In the genomic region with DNA sequence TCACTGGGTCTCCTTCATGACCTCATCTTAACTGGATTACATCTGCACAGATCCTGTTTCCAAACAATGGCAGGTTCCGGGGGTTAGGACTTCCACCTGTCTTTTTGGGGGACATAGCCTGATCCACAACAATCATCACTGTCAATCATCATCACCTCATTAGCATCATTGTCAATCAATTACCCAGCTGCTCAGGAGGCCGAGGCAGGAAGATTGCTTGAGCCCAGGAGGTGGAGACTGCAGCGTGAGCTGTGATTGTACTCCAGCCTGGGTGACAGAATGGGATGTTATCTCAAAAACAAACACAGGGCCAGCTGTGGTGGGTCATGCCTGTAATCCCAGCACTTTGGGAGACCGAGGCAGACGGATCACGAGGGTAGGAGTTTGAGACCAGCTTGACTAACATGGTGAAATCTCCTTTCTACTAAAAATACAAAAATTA, we compare ENCODE assay signal across 25 cellular contexts. TPM values are rescaled to one million over a fixed set of nuclear protein-coding genes. Genes with fewer than 3 reads are reported as not detected.
A peak's percentile ranks its signal among the peaks of the same experiment; 100 is the strongest.
DNase-seq lines count a peak whose midpoint lies in the region; ATAC-seq and TF ChIP-seq lines count a peak whose summit lies in the region.
"Had no signal": no experiment of that assay in that cellular context is flagged by ENCODE, and none has a peak within 500 bp of the region (broad histone marks: within the 10 kb centered on the region; RNA-seq: fewer than 3 reads in every experiment).

No MANE protein-coding gene starts in this region.

- H3K36me3 Mint-ChIP-seq in endodermal cell (ENCODE audit: low read depth) (peaks cover 6% of the 10 kb centered on the region), neural progenitor cell (peaks cover 2% of the 10 kb centered on the region)
- H3K36me3 Mint-ChIP-seq: CD4-positive, alpha-beta memory T cell; IgD-negative memory B cell had no signal

- H3K79me2 ChIP-seq in neural progenitor cell (ENCODE audit: low read depth), result no peaks in the 10 kb centered on the region

- peaks cover 18% of the 10 kb centered on the region for H3F3A ChIP-seq in neural progenitor cell (ENCODE audit: low read depth)

- intact Hi-C loops in right cardiac atrium (cut with DNase I), result no loop called here

- peak overlapping the region in 1 of 11 experiments; percentile 3; a peak in 1 of 22 replicates for H3K27ac ChIP-seq in BLaER1 treated with 17β-estradiol and CSF1 and Interleukin-3, amounts not matched to agents 10 nM and 100 nM
- peak overlapping the region; percentile 53 for H3K27ac ChIP-seq in SJCRH30
- H3K27ac ChIP-seq in endodermal cell (ENCODE audit: low read depth, low read length), result no peak overlapping the region
- no peak overlapping the region for H3K27ac ChIP-seq in neural progenitor cell
- no peak overlapping the region for H3K27ac ChIP-seq in right cardiac atrium (ENCODE audit: low read length)
- H3K27ac ChIP-seq: GM23248, RWPE1, SK-N-MC had no signal

- no peaks in the 10 kb centered on the region for H3K36me3 ChIP-seq in BLaER1 treated with 17β-estradiol and CSF1 and Interleukin-3, amounts not matched to agents 10 nM and 100 nM
- H3K36me3 ChIP-seq in SJCRH30, result no peaks in the 10 kb centered on the region
- no peaks in the 10 kb centered on the region for H3K36me3 ChIP-seq in endodermal cell (ENCODE audit: control insufficient read depth, insufficient read depth, low read length)
- no peaks in the 10 kb centered on the region for H3K36me3 ChIP-seq in neural progenitor cell

- no peak overlapping the region for H3K4me3 ChIP-seq in BLaER1 treated with 17β-estradiol and CSF1 and Interleukin-3, amounts not matched to agents 10 nM and 100 nM
- no peak overlapping the region for H3K4me3 ChIP-seq in SJCRH30
- H3K4me3 ChIP-seq in endodermal cell (ENCODE audit: low read length), result no peak overlapping the region
- no peak overlapping the region for H3K4me3 ChIP-seq in neural progenitor cell
- no peak overlapping the region for H3K4me3 ChIP-seq in right cardiac atrium (ENCODE audit: low read length)
- H3K4me3 ChIP-seq: GM23248, SK-N-MC had no signal

- H3K4me1 Mint-ChIP-seq in endodermal cell (peaks cover 17% of the 10 kb centered on the region), neural progenitor cell (peaks cover 18% of the 10 kb centered on the region)

- H3K27me3 Mint-ChIP-seq in endodermal cell (ENCODE audit: insufficient read depth), result no peaks in the 10 kb centered on the region
- H3K27me3 Mint-ChIP-seq in neural progenitor cell (ENCODE audit: insufficient read depth, low read depth), result no peaks in the 10 kb centered on the region
- H3K27me3 Mint-ChIP-seq: CD4-positive, alpha-beta memory T cell; IgD-negative memory B cell had no signal

- H3K4me1 ChIP-seq in BLaER1 treated with 17β-estradiol and CSF1 and Interleukin-3, amounts not matched to agents 10 nM and 100 nM, result peaks cover 28 to 80% (median 71%) of the 10 kb centered on the region in 10 experiments
- H3K4me1 ChIP-seq in SJCRH30, result peaks cover 30% of the 10 kb centered on the region
- H3K4me1 ChIP-seq in endodermal cell (ENCODE audit: control insufficient read depth, insufficient read depth, low read length), result no peaks in the 10 kb centered on the region
- H3K4me1 ChIP-seq in neural progenitor cell, result peaks cover 16% of the 10 kb centered on the region
- no peaks in the 10 kb centered on the region for H3K4me1 ChIP-seq in right cardiac atrium (ENCODE audit: control insufficient read depth, insufficient read depth, low read length)

- H4K20me1 ChIP-seq in BLaER1 treated with 17β-estradiol and CSF1 and Interleukin-3, amounts not matched to agents 10 nM and 100 nM, result peaks cover 0 to 31% (median 0%) of the 10 kb centered on the region in 11 experiments; a peak in 4 of 22 replicates
- H4K20me1 ChIP-seq in neural progenitor cell (ENCODE audit: low read depth), result peaks cover 9% of the 10 kb centered on the region

- ATAC-seq in right cardiac atrium (no peak), HG02870 (IDR thresholded peaks at IDR 0.05; ENCODE audit: unreplicated experiment) (no peak)

- H2AFZ ChIP-seq in neural progenitor cell (replicated peaks), result no peak overlapping the region
- H2AFZ ChIP-seq: GM23248 had no signal

- TF ChIP-seq CTCF in endodermal cell (conservative IDR thresholded peaks at IDR 0.05) (no peak), neural progenitor cell (IDR thresholded peaks at IDR 0.05) (no peak)

- peak; percentile 79 to 90 for DNase-seq in SJCRH30
- peak; percentile 75 for DNase-seq in endodermal cell
- peak; percentile 65 for DNase-seq in neural progenitor cell (ENCODE audit: low spot score)
- no peak for DNase-seq in right cardiac atrium
- no peak for DNase-seq in ecto neural progenitor cell (ENCODE audit: low spot score)
- DNase-seq: CD4-positive, alpha-beta memory T cell; COR-L47; DMS53; GM23248; HFFc6; NCI-H1092 treated with DMSO at 0.1 percent for 48 hours; NCI-H1436; NCI-H187; NCI-H2081 treated with DMSO at 0.1 percent for 48 hours; NCI-H2171; NCI-H226; NCI-H510A; NCI-H69; NK-92 treated with Interleukin-12 subunit alpha and Interleukin-12 subunit beta, amount 100 ng/mL, for 24 hours; SHP77 had no signal

- H3K27ac Mint-ChIP-seq in endodermal cell (peak overlapping the region; percentile 78), neural progenitor cell (peak overlapping the region; percentile 18)
- H3K27ac Mint-ChIP-seq: CD4-positive, alpha-beta memory T cell had no signal

- no peak overlapping the region; a peak in 1 of 22 replicates for H3K9ac ChIP-seq in BLaER1 treated with 17β-estradiol and CSF1 and Interleukin-3, amounts not matched to agents 10 nM and 100 nM
- H3K9ac ChIP-seq in endodermal cell (ENCODE audit: extremely low read depth, low read length, poor library complexity, severe bottlenecking) (no peak overlapping the region), neural progenitor cell (no peak overlapping the region)
- H3K9ac ChIP-seq: GM23248 had no signal

- peaks cover 0 to 10% (median 0%) of the 10 kb centered on the region in 11 experiments; a peak in 1 of 22 replicates for H3K9me3 ChIP-seq in BLaER1 treated with 17β-estradiol and CSF1 and Interleukin-3, amounts not matched to agents 10 nM and 100 nM (replicated peaks in 1 of 11)
- H3K9me3 ChIP-seq in SJCRH30 (replicated peaks) (no peaks in the 10 kb centered on the region), endodermal cell (ENCODE audit: control insufficient read depth, low read length) (no peaks in the 10 kb centered on the region), neural progenitor cell (ENCODE audit: low read depth) (no peaks in the 10 kb centered on the region), right cardiac atrium (ENCODE audit: control insufficient read depth, low read length) (no peaks in the 10 kb centered on the region)

- no peak overlapping the region for H3K4me3 Mint-ChIP-seq in endodermal cell
- H3K4me3 Mint-ChIP-seq in neural progenitor cell, result peak overlapping the region; percentile 27
- H3K4me3 Mint-ChIP-seq: CD4-positive, alpha-beta memory T cell; HFFc6 had no signal

- peaks cover 0 to 24% (median 0%) of the 10 kb centered on the region in 11 experiments; a peak in 7 of 22 replicates for H3K27me3 ChIP-seq in BLaER1 treated with 17β-estradiol and CSF1 and Interleukin-3, amounts not matched to agents 10 nM and 100 nM
- H3K27me3 ChIP-seq in SJCRH30 (peaks cover 12% of the 10 kb centered on the region), endodermal cell (ENCODE audit: control insufficient read depth, insufficient read depth, low read length, poor library complexity, severe bottlenecking) (no peaks in the 10 kb centered on the region), neural progenitor cell (no peaks in the 10 kb centered on the region), right cardiac atrium (ENCODE audit: control insufficient read depth, insufficient read depth) (no peaks in the 10 kb centered on the region)

- H3K9me3 Mint-ChIP-seq in endodermal cell (no peaks in the 10 kb centered on the region), neural progenitor cell (no peaks in the 10 kb centered on the region)
- H3K9me3 Mint-ChIP-seq: CD4-positive, alpha-beta memory T cell; HFFc6; IgD-negative memory B cell had no signal

- WGBS in endodermal cell (ENCODE audit: insufficient coverage in 1 of 2, insufficient read length in 1 of 2), 2 experiments, result 8 to 51% methylated on average over 2 to 6 of the region's 6 CpGs
- 47% methylated on average over 6 of the region's 6 CpGs for WGBS in right cardiac atrium

- peak overlapping the region in 10 of 11 experiments; percentile 20 to 93 (median 46); a peak in 18 of 22 replicates for H3K4me2 ChIP-seq in BLaER1 treated with 17β-estradiol and CSF1 and Interleukin-3, amounts not matched to agents 10 nM and 100 nM
- H3K4me2 ChIP-seq in neural progenitor cell, result peak overlapping the region; percentile 48

RNA-seq across cellular contexts. Expression of a gene that starts 18.7 kb away (rescaled TPM):
- 0.02 and 0.05 TPM in 2 replicates for total RNA-seq in SJCRH30 (2014; rRNA removed; shearing (Covaris generic))
- total RNA-seq in endodermal cell, result 1 to 10 TPM in 1 of 2 donors, under 1 TPM in 1; 0.66 to 1.6 TPM
- polyA plus RNA-seq in endodermal cell (2013, experiment 1 of 2), result 0.07 TPM
- not detected for polyA plus RNA-seq in endodermal cell (2013, experiment 2 of 2)
- 0.09 TPM in 1 of 2 replicates, not detected in the other for total RNA-seq in neural progenitor cell (ENCODE audit: low replicate concordance)
- 1 to 10 TPM in 1 of 4 donors, under 1 TPM in 3; 0.45 to 1.0 (median 0.91) TPM for total RNA-seq in right cardiac atrium
- 0.36 TPM for polyA plus RNA-seq in right cardiac atrium

Comparison
In these comparisons a context has a peak if more than half of its experiments do, and no peak if none do; other contexts are left out.
1. DNase-seq: peak in SJCRH30 (2 of 2), endodermal cell (single experiment) and neural progenitor cell (single experiment); none in right cardiac atrium (0 of 3) and ecto neural progenitor cell (single experiment).